ENCODE assay signal across 14 cellular contexts in the genomic region with DNA sequence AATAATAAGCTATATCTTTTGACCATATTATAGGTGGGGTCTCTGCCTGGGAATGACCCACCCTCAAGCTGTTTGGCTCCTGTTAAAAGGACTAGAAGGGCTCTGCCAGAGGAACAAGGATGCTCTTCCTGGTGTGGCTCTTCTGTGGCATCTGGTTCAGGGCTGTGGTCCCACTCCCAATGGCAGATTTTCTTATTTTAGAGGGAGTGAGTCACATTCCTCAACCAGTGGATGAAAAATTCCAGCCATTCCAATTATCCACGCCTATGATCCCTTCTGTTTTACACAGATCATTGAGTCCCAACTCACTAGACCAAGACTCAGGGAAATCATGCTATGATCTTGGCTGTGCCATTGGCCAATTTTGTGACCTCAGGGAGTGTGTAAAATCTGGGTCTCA.
DNase-seq lines count a peak whose midpoint lies in the region; ATAC-seq and TF ChIP-seq lines count a peak whose summit lies in the region.
"Had no signal": no experiment of that assay in that cellular context is flagged by ENCODE, and none has a peak within 500 bp of the region (broad histone marks: within the 10 kb centered on the region; RNA-seq: fewer than 3 reads in every experiment).

No MANE protein-coding gene starts in this region.

- no TSS peak for BruUV-seq in Calu3 (replicated peaks; lab: Mats Ljungman, UMichigan)

- ATAC-seq in RWPE2 (ENCODE audit: low read depth) = peak; percentile 78
- ATAC-seq in GM18519 (IDR thresholded peaks at IDR 0.05; ENCODE audit: low FRiP score, unreplicated experiment) = no peak
- ATAC-seq in GM18861 (IDR thresholded peaks at IDR 0.05; ENCODE audit: unreplicated experiment) = no peak
- ATAC-seq: GM12878 had no signal

- H3K27me3 Mint-ChIP-seq in Calu3 (ENCODE audit: unreplicated experiment) (no peaks in the 10 kb centered on the region), nephron (ENCODE audit: low read depth) (no peaks in the 10 kb centered on the region)
- H3K27me3 Mint-ChIP-seq: activated naive CD8-positive, alpha-beta T cell had no signal

- DNase-seq in Calu3 (no peak), RWPE2 (ENCODE audit: low spot score) (no peak), esophagus muscularis mucosa (ENCODE audit: extremely low spot score) (no peak), DMS 273 (lab: John Stamatoyannopoulos, UW; ENCODE audit: unreplicated experiment) (no peak), posterior cingulate gyrus (no peak)
- DNase-seq: activated CD4-positive, CD25-positive, alpha-beta regulatory T cell treated with anti-CD3 and anti-CD28 coated beads, Interleukin-2, amount 50 U/mL, for 72 hours; esophagus squamous epithelium; NCI-H146 had no signal

- H3K27ac Mint-ChIP-seq in Calu3 (ENCODE audit: unreplicated experiment) = peak overlapping the region; percentile 53
- peak overlapping the region in 2 of 3 experiments; percentile 65 to 66 for H3K27ac Mint-ChIP-seq in nephron
- H3K27ac Mint-ChIP-seq: activated naive CD8-positive, alpha-beta T cell had no signal

- H3K4me1 ChIP-seq in RWPE2 (ENCODE audit: insufficient read depth, poor library complexity, severe bottlenecking) (peaks cover 27% of the 10 kb centered on the region), esophagus muscularis mucosa (peaks cover 10 to 30% (median 26%) of the 10 kb centered on the region in 4 donors)

- H3K27ac ChIP-seq in RWPE2 (ENCODE audit: poor library complexity, severe bottlenecking) (peak overlapping the region; percentile 91), esophagus muscularis mucosa (replicated peaks in 1 of 4) (peak overlapping the region in 3 of 4 donors; percentile 9 to 39 (median 28))
- H3K27ac ChIP-seq: C4-2B had no signal

- 82% methylated on average over 1 of the region's 1 CpG for WGBS in esophagus muscularis mucosa

- no peaks in the 10 kb centered on the region for H3K9me3 ChIP-seq in RWPE2 (ENCODE audit: severe bottlenecking)
- no peaks in the 10 kb centered on the region for H3K9me3 ChIP-seq in esophagus muscularis mucosa
- H3K9me3 ChIP-seq: esophagus squamous epithelium had no signal

- H3K4me1 Mint-ChIP-seq in Calu3 (ENCODE audit: low read depth, unreplicated experiment) (peaks cover 10% of the 10 kb centered on the region), nephron (peaks cover 24% of the 10 kb centered on the region)

- no peaks in the 10 kb centered on the region for H3K36me3 Mint-ChIP-seq in Calu3 (ENCODE audit: insufficient read depth, unreplicated experiment)
- H3K36me3 Mint-ChIP-seq in nephron (ENCODE audit: low read depth) = no peaks in the 10 kb centered on the region
- H3K36me3 Mint-ChIP-seq: activated naive CD8-positive, alpha-beta T cell had no signal

- H3K36me3 ChIP-seq in RWPE2 (ENCODE audit: low read depth) (no peaks in the 10 kb centered on the region), esophagus muscularis mucosa (no peaks in the 10 kb centered on the region)
- H3K36me3 ChIP-seq: esophagus squamous epithelium had no signal

- H3K9me3 Mint-ChIP-seq in Calu3 (ENCODE audit: low read depth, unreplicated experiment) (no peaks in the 10 kb centered on the region), nephron (no peaks in the 10 kb centered on the region)

- TF ChIP-seq EP300 in esophagus muscularis mucosa (IDR thresholded peaks at IDR 0.05) = no peak

- no peak for TF ChIP-seq CTCF in Calu3 (IDR thresholded peaks at IDR 0.05; ENCODE audit: unreplicated experiment)
- no peak for TF ChIP-seq CTCF in RWPE2 (IDR thresholded peaks at IDR 0.05; ENCODE audit: poor library complexity, severe bottlenecking)
- no peak for TF ChIP-seq CTCF in esophagus muscularis mucosa (IDR thresholded peaks at IDR 0.05)
- no peak for TF ChIP-seq CTCF in nephron (IDR thresholded peaks at IDR 0.05; ENCODE audit: unreplicated experiment in 3 of 3)

- H3K4me3 ChIP-seq in RWPE2 (ENCODE audit: severe bottlenecking) = no peak overlapping the region
- H3K4me3 ChIP-seq in esophagus muscularis mucosa = no peak overlapping the region
- H3K4me3 ChIP-seq: esophagus squamous epithelium, GM12878 had no signal

- intact Hi-C loops in Calu3 (cut with micrococcal nuclease; ENCODE audit: unreplicated experiment) (no loop called here), esophagus muscularis mucosa (cut with DNase I) (no loop called here), posterior cingulate gyrus (cut with DNase I) (no loop called here)

- CTCF ChIA-PET in Calu3 (lab: Charles Lee) = interaction anchor here (1.4 kb wide), 1 partner anchor 27 kb away, joined by 3 read pairs; no protein-coding TSS in a partner anchor

- H3K4me3 Mint-ChIP-seq in Calu3 (ENCODE audit: low read depth, unreplicated experiment) (no peak overlapping the region), nephron (no peak overlapping the region)
- H3K4me3 Mint-ChIP-seq: activated naive CD8-positive, alpha-beta T cell had no signal

- TF ChIP-seq POLR2A in esophagus muscularis mucosa (IDR thresholded peaks at IDR 0.05; ENCODE audit: low read depth) = no peak

- H3K27me3 ChIP-seq in RWPE2 (ENCODE audit: insufficient read depth, poor library complexity, severe bottlenecking) = no peaks in the 10 kb centered on the region
- H3K27me3 ChIP-seq in esophagus muscularis mucosa = no peaks in the 10 kb centered on the region
- H3K27me3 ChIP-seq: esophagus squamous epithelium had no signal
